In genomic region chrX:46325312-46325877, GRCh38 we compare ENCODE assay signal across 8 cellular contexts.
DNase-seq lines count a peak whose midpoint lies in the region; ATAC-seq and TF ChIP-seq lines count a peak whose summit lies in the region.

No MANE protein-coding gene starts in this region.

- POLR2A ChIA-PET in HEK293T (lab: Yijun Ruan, JAX), result no interaction called here

- no peaks in the 10 kb centered on the region for H3K36me3 ChIP-seq in KOPT-K1 (ENCODE audit: insufficient read depth, low read length)

- DNase-seq in activated T-cell treated with anti-CD3 and anti-CD28 coated beads, Interleukin-2, amount 50 U/mL, for 1 hour, result peak; percentile 36
- DNase-seq in iPS-NIHi11 (ENCODE audit: low spot score), result peak; percentile 31
- peak; percentile 29 for DNase-seq in stimulated activated CD8-positive, alpha-beta memory T cell treated with anti-CD3 and anti-CD28 coated beads, Interleukin-4, amount 100 ng/mL, for 24 hours (ENCODE audit: low read depth)
- DNase-seq in HEK293T (ENCODE audit: extremely low spot score), result no peak
- no peak for DNase-seq in GF-D8 (lab: John Stamatoyannopoulos, UW)
- DNase-seq in NCI-H82 (lab: John Stamatoyannopoulos, UW), result no peak

- no peaks in the 10 kb centered on the region for H3K9me3 ChIP-seq in KOPT-K1 (ENCODE audit: insufficient read depth, low read length, poor library complexity, severe bottlenecking)

- H3K27ac ChIP-seq in KOPT-K1 (ENCODE audit: low read depth, low read length, poor library complexity, severe bottlenecking), result peak overlapping the region; percentile 33

- no peak for ATAC-seq in HG03135 (IDR thresholded peaks at IDR 0.05; ENCODE audit: unreplicated experiment)

- CTCF ChIA-PET in HEK293T (lab: Yijun Ruan, JAX), result no interaction called here

TF ChIP-seq in HEK293T, 16 proteins besides CTCF, POLR2A, EP300 and RAD21:
- TF ChIP-seq FOXK2 (IDR thresholded peaks at IDR 0.05) (no peak), TARDBP (IDR thresholded peaks at IDR 0.05) (no peak), ZNF384 (IDR thresholded peaks at IDR 0.05) (no peak), BHLHE40 (IDR thresholded peaks at IDR 0.05; ENCODE audit: borderline replicate concordance) (no peak), SUZ12 (IDR thresholded peaks at IDR 0.05) (no peak), CTBP1 (IDR thresholded peaks at IDR 0.05; ENCODE audit: borderline replicate concordance) (no peak), ARNT (IDR thresholded peaks at IDR 0.05) (no peak), LEF1 (IDR thresholded peaks at IDR 0.05; ENCODE audit: borderline replicate concordance) (no peak), L3MBTL2 (conservative IDR thresholded peaks at IDR 0.05) (no peak), FOXM1 (IDR thresholded peaks at IDR 0.05; ENCODE audit: borderline replicate concordance) (no peak), NFRKB (IDR thresholded peaks at IDR 0.05) (no peak), ELF4 (IDR thresholded peaks at IDR 0.05) (no peak)

Comparison
In these comparisons a context has a peak if more than half of its experiments do, and no peak if none do; other contexts are left out.
1. DNase-seq: peak in activated T-cell treated with anti-CD3 and anti-CD28 coated beads, Interleukin-2, amount 50 U/mL, for 1 hour (single experiment), iPS-NIHi11 (single experiment) and stimulated activated CD8-positive, alpha-beta memory T cell treated with anti-CD3 and anti-CD28 coated beads, Interleukin-4, amount 100 ng/mL, for 24 hours (single experiment); none in HEK293T (single experiment), GF-D8 (single experiment) and NCI-H82 (single experiment).